In the genomic region with DNA sequence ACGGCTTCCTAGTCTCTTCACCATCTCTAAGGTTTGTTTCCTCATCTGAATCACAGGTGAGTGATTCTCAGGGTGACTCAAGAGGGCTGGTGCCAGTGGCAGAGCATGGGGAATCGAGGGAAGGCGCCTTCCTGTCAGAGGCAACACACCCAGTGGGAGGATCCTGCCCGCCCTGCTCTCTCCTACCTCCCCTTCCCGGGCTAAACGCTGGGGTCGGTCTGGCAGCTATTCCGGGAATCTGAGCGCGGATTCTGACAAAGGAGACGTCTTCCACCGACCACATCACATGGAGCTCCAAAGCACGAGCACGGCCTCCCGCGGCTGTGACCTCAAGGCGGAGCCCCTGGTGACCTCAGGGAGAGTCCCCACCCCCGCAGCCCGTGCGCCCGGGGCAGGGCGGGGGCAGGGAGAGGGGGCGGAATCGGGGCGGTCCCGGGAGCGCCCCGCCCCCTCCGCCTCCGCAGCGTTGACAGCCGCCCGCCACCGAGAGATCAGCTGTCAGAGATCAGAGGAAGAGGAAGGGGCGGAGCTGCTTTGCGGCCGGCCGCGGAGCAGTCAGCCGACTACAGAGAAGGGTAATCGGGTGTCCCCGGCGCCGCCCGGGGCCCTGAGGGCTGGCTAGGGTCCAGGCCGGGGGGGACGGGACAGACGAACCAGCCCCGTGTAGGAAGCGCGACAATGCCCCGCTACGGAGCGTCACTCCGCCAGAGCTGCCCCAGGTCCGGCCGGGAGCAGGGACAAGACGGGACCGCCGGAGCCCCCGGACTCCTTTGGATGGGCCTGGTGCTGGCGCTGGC, we compare ENCODE assay signal across 8 cellular contexts. TPM values are rescaled to one million over a fixed set of nuclear protein-coding genes. Genes with fewer than 3 reads are reported as not detected.
DNase-seq lines count a peak whose midpoint lies in the region; ATAC-seq and TF ChIP-seq lines count a peak whose summit lies in the region.

Gene SMPD1 (plus strand): TSS at position 554 of the 797 bp plus-strand sequence. CDS start 125 bp downstream, at position 679.

- peak within 1 kb of the TSS; percentile 97 for H3K27ac Mint-ChIP-seq in activated CD4-positive, alpha-beta memory T cell treated with anti-CD3 and anti-CD28 coated beads, Interleukin-2, amount 10 ng/mL, durations not matched to agents 7 days and 5 days

- H3K27me3 ChIP-seq in dorsolateral prefrontal cortex (no peaks in the 10 kb centered on the region), right lobe of liver (no peaks in the 10 kb centered on the region)

- DNase-seq in CD1c-positive myeloid dendritic cell (ENCODE audit: extremely low spot score) (peak; percentile 97), NCI-H774 (lab: John Stamatoyannopoulos, UW) (peak; percentile 86), dorsolateral prefrontal cortex (peak; percentile 87 to 94 (median 92)), right lobe of liver (peak; percentile 96 to 97 (median 96))
- peak; percentile 96 for DNase-seq in activated CD4-positive, alpha-beta memory T cell treated with anti-CD3 and anti-CD28 coated beads, Interleukin-2, amount 10 ng/mL, durations not matched to agents 7 days and 5 days
- DNase-seq in stimulated activated CD4-positive, alpha-beta T cell treated with anti-CD3 and anti-CD28 coated beads, Interleukin-4, amount 100 ng/mL, for 24 hours = peak; percentile 93

- H3K9me3 ChIP-seq in right lobe of liver = no peaks in the 10 kb centered on the region

- TF ChIP-seq CTCF in dorsolateral prefrontal cortex (IDR thresholded peaks at IDR 0.05 in 54 of 56, conservative IDR thresholded peaks at IDR 0.05 in 2 of 56; ENCODE audit: low read depth in 1 of 56, partially characterized antibody in 56 of 56) (peak in 24 of 56 donors; percentile 5 to 60 (median 34)), right lobe of liver (IDR thresholded peaks at IDR 0.05) (no peak)

- TF ChIP-seq POLR2A in right lobe of liver (IDR thresholded peaks at IDR 0.05) = peak; percentile 86

- H3K27ac ChIP-seq in dorsolateral prefrontal cortex = peak within 1 kb of the TSS; percentile 68 to 99 (median 94)
- H3K27ac ChIP-seq in right lobe of liver = peak within 1 kb of the TSS; percentile 81 to 87 (median 85)

- H3K4me3 ChIP-seq in dorsolateral prefrontal cortex = peak within 1 kb of the TSS; percentile 61 to 99 (median 90)
- peak within 1 kb of the TSS; percentile 79 to 96 (median 95) for H3K4me3 ChIP-seq in right lobe of liver

- H3K36me3 ChIP-seq in right lobe of liver = peaks cover 0 to 3% (median 0%) of the 10 kb centered on the region in 4 donors

- 6% methylated on average over 8 of the region's 62 CpGs for WGBS in right lobe of liver (ENCODE audit: insufficient coverage, low coverage, low lambda C conversion rate, missing lambda C conversion rate)

- POLR2A ChIA-PET in activated CD4-positive, alpha-beta memory T cell treated with anti-CD3 and anti-CD28 coated beads, Interleukin-2, amount 10 ng/mL, durations not matched to agents 7 days and 5 days (lab: Charles Lee) = interaction anchor here (0.8 to 6.3 kb wide), 22 partner anchors 12 to 357 kb away, joined by 3 to 143 read pairs (median 4); partner anchors contain the start of genes APBB1, ARFIP2, HPX and ILK

- H3K4me3 Mint-ChIP-seq in activated CD4-positive, alpha-beta memory T cell treated with anti-CD3 and anti-CD28 coated beads, Interleukin-2, amount 10 ng/mL, durations not matched to agents 7 days and 5 days = peak within 1 kb of the TSS; percentile 93

- CTCF ChIA-PET in activated CD4-positive, alpha-beta memory T cell treated with anti-CD3 and anti-CD28 coated beads, Interleukin-2, amount 10 ng/mL, durations not matched to agents 7 days and 5 days (lab: Charles Lee) = interaction anchor here (1.0 to 5.1 kb wide), 15 partner anchors 9 to 765 kb away, joined by 3 to 65 read pairs (median 3); partner anchors contain the start of genes APBB1, ARFIP2, TIMM10B and TRIM34

- H3K4me1 ChIP-seq in right lobe of liver = peaks cover 0 to 31% (median 12%) of the 10 kb centered on the region in 4 donors

- H3K27me3 Mint-ChIP-seq in activated CD4-positive, alpha-beta memory T cell treated with anti-CD3 and anti-CD28 coated beads, Interleukin-2, amount 10 ng/mL, durations not matched to agents 7 days and 5 days = no peaks in the 10 kb centered on the region

- H3K36me3 Mint-ChIP-seq in activated CD4-positive, alpha-beta memory T cell treated with anti-CD3 and anti-CD28 coated beads, Interleukin-2, amount 10 ng/mL, durations not matched to agents 7 days and 5 days (ENCODE audit: low read depth) = peaks cover 31% of the 10 kb centered on the region

- intact Hi-C loops in dorsolateral prefrontal cortex (cut with DNase I) = loop anchor here (2.0 to 5.0 kb wide), 3 partner anchors 29 to 222 kb away; partner anchors contain the start of genes ARFIP2 (in 2 of the 2), TAF10 (in 2 of the 2), TIMM10B (in 2 of the 2) and APBB1 (in 1 of the 2)
- intact Hi-C loops in right lobe of liver (cut with DNase I) = loop anchor here (5.0 to 10.0 kb wide), 2 partner anchors 47 to 115 kb away; no protein-coding TSS in a partner anchor

- H3K4me1 Mint-ChIP-seq in activated CD4-positive, alpha-beta memory T cell treated with anti-CD3 and anti-CD28 coated beads, Interleukin-2, amount 10 ng/mL, durations not matched to agents 7 days and 5 days = peaks cover 43% of the 10 kb centered on the region

- H3K9me3 Mint-ChIP-seq in activated CD4-positive, alpha-beta memory T cell treated with anti-CD3 and anti-CD28 coated beads, Interleukin-2, amount 10 ng/mL, durations not matched to agents 7 days and 5 days = no peaks in the 10 kb centered on the region

- ATAC-seq in GM19395 (IDR thresholded peaks at IDR 0.05; ENCODE audit: unreplicated experiment) (peak; percentile 96), HG03558 (IDR thresholded peaks at IDR 0.05; ENCODE audit: extremely low read depth, unreplicated experiment) (peak; percentile 98), right lobe of liver (peak; percentile 94 to 98 (median 95))

RNA-seq across cellular contexts. Expression of gene SMPD1, which starts in this region (rescaled TPM):
- 10 to 100 TPM; 55.1 to 58.5 TPM for total RNA-seq in activated CD4-positive, alpha-beta memory T cell treated with anti-CD3 and anti-CD28 coated beads, Interleukin-2, amount 10 ng/mL, durations not matched to agents 7 days and 5 days
- 10 to 100 TPM; 37.6 to 97.6 (median 53.8) TPM for total RNA-seq in dorsolateral prefrontal cortex
- total RNA-seq in right lobe of liver = 10 to 100 TPM; 45.3 to 77.9 (median 57.3) TPM

Comparison
In these comparisons a context has a peak if more than half of its experiments do, and no peak if none do; other contexts are left out.
1. Peak in every context shown above with its lines: DNase-seq, ATAC-seq, H3K4me3 ChIP-seq and H3K27ac ChIP-seq.